In genomic region chr5:140041099-140041491, GRCh38 we compare ENCODE assay signal across 11 cellular contexts. TPM values are rescaled to one million over a fixed set of nuclear protein-coding genes. Genes with fewer than 3 reads are reported as not detected.
A peak's percentile ranks its signal among the peaks of the same experiment; 100 is the strongest.
DNase-seq lines count a peak whose midpoint lies in the region; ATAC-seq lines count a peak whose summit lies in the region.
"Had no signal": no experiment of that assay in that cellular context is flagged by ENCODE, and none has a peak within 500 bp of the region (broad histone marks: within the 10 kb centered on the region; RNA-seq: fewer than 3 reads in every experiment).

No MANE protein-coding gene starts in this region.

- H3K9me3 Mint-ChIP-seq in activated naive CD4-positive, alpha-beta T cell treated with anti-CD3 and anti-CD28 coated beads, Interleukin-2, amount 50 U/mL, for 24 hours = no peaks in the 10 kb centered on the region
- H3K9me3 Mint-ChIP-seq in activated T-helper 1 cell treated with anti-CD3 and anti-CD28 coated beads, Interleukin-12 subunit alpha, Interleukin-12 subunit beta, Interleukin-2, Interleukin-4 antibody, amounts not matched to agents 30 ng/mL and 10 ng/mL and 1 ng/mL, durations not matched to agents 14 hours and 24 hours and 36 hours = no peaks in the 10 kb centered on the region

- intact Hi-C loops in activated T-helper 1 cell treated with anti-CD3 and anti-CD28 coated beads, Interleukin-12 subunit alpha, Interleukin-12 subunit beta, Interleukin-2, Interleukin-4 antibody, amounts not matched to agents 30 ng/mL and 10 ng/mL and 1 ng/mL, durations not matched to agents 14 hours and 24 hours and 36 hours (cut with micrococcal nuclease) = no loop called here

- peaks cover 15% of the 10 kb centered on the region for H3K4me1 Mint-ChIP-seq in activated naive CD4-positive, alpha-beta T cell treated with anti-CD3 and anti-CD28 coated beads, Interleukin-2, amount 50 U/mL, for 24 hours
- peaks cover 15% of the 10 kb centered on the region for H3K4me1 Mint-ChIP-seq in activated T-helper 1 cell treated with anti-CD3 and anti-CD28 coated beads, Interleukin-12 subunit alpha, Interleukin-12 subunit beta, Interleukin-2, Interleukin-4 antibody, amounts not matched to agents 30 ng/mL and 10 ng/mL and 1 ng/mL, durations not matched to agents 14 hours and 24 hours and 36 hours (ENCODE audit: low read depth)

- no peak overlapping the region for H3K27ac Mint-ChIP-seq in activated naive CD4-positive, alpha-beta T cell treated with anti-CD3 and anti-CD28 coated beads, Interleukin-2, amount 50 U/mL, for 24 hours
- no peak overlapping the region for H3K27ac Mint-ChIP-seq in activated T-helper 1 cell treated with anti-CD3 and anti-CD28 coated beads, Interleukin-12 subunit alpha, Interleukin-12 subunit beta, Interleukin-2, Interleukin-4 antibody, amounts not matched to agents 30 ng/mL and 10 ng/mL and 1 ng/mL, durations not matched to agents 14 hours and 24 hours and 36 hours

- H3K27me3 Mint-ChIP-seq in activated naive CD4-positive, alpha-beta T cell treated with anti-CD3 and anti-CD28 coated beads, Interleukin-2, amount 50 U/mL, for 24 hours = peaks cover 54% of the 10 kb centered on the region
- peaks cover 72% of the 10 kb centered on the region for H3K27me3 Mint-ChIP-seq in activated T-helper 1 cell treated with anti-CD3 and anti-CD28 coated beads, Interleukin-12 subunit alpha, Interleukin-12 subunit beta, Interleukin-2, Interleukin-4 antibody, amounts not matched to agents 30 ng/mL and 10 ng/mL and 1 ng/mL, durations not matched to agents 14 hours and 24 hours and 36 hours (ENCODE audit: insufficient read depth)

- H3K4me3 Mint-ChIP-seq in activated naive CD4-positive, alpha-beta T cell treated with anti-CD3 and anti-CD28 coated beads, Interleukin-2, amount 50 U/mL, for 24 hours = peak overlapping the region; percentile 62
- H3K4me3 Mint-ChIP-seq in activated T-helper 1 cell treated with anti-CD3 and anti-CD28 coated beads, Interleukin-12 subunit alpha, Interleukin-12 subunit beta, Interleukin-2, Interleukin-4 antibody, amounts not matched to agents 30 ng/mL and 10 ng/mL and 1 ng/mL, durations not matched to agents 14 hours and 24 hours and 36 hours = peak overlapping the region; percentile 77

- H3K36me3 Mint-ChIP-seq in activated naive CD4-positive, alpha-beta T cell treated with anti-CD3 and anti-CD28 coated beads, Interleukin-2, amount 50 U/mL, for 24 hours = no peaks in the 10 kb centered on the region
- peaks cover 2% of the 10 kb centered on the region for H3K36me3 Mint-ChIP-seq in activated T-helper 1 cell treated with anti-CD3 and anti-CD28 coated beads, Interleukin-12 subunit alpha, Interleukin-12 subunit beta, Interleukin-2, Interleukin-4 antibody, amounts not matched to agents 30 ng/mL and 10 ng/mL and 1 ng/mL, durations not matched to agents 14 hours and 24 hours and 36 hours (ENCODE audit: low read depth)

- ATAC-seq in GM21423 (IDR thresholded peaks at IDR 0.05; ENCODE audit: unreplicated experiment) = no peak
- no peak for ATAC-seq in HG02623 (IDR thresholded peaks at IDR 0.05; ENCODE audit: unreplicated experiment)

- no peak for DNase-seq in activated naive CD4-positive, alpha-beta T cell treated with Interleukin-2 at 50 U/mL for 16 hours
- no peak for DNase-seq in activated T-helper 1 cell treated with anti-CD3 and anti-CD28 coated beads, Interleukin-12 subunit alpha, Interleukin-12 subunit beta, Interleukin-2, Interleukin-4 antibody, amounts not matched to agents 30 ng/mL and 10 ng/mL and 1 ng/mL, durations not matched to agents 14 hours and 24 hours and 36 hours (ENCODE audit: low spot score)
- DNase-seq in medulla oblongata (ENCODE audit: extremely low spot score) = peak; percentile 40
- DNase-seq in superior temporal gyrus (ENCODE audit: extremely low spot score) = peak; percentile 58
- DNase-seq in NCI-H1048 (lab: John Stamatoyannopoulos, UW) = no peak
- DNase-seq: AML-193; effector memory CD4-positive, alpha-beta T cell; RPMI8226 had no signal

RNA-seq across cellular contexts. Expression of gene NRG2, which starts 2.0 kb away (rescaled TPM):
- 0.08 TPM in 1 of 2 replicates, not detected in the other for total RNA-seq in activated T-helper 1 cell treated with anti-CD3 and anti-CD28 coated beads, Interleukin-12 subunit alpha, Interleukin-12 subunit beta, Interleukin-2, Interleukin-4 antibody, amounts not matched to agents 30 ng/mL and 10 ng/mL and 1 ng/mL, durations not matched to agents 14 hours and 24 hours and 36 hours

Comparison
In these comparisons a context has a peak if more than half of its experiments do, and no peak if none do; other contexts are left out.
1. DNase-seq: peak in medulla oblongata (single experiment) and superior temporal gyrus (single experiment); none in activated naive CD4-positive, alpha-beta T cell treated with Interleukin-2 at 50 U/mL for 16 hours (single experiment), activated T-helper 1 cell treated with anti-CD3 and anti-CD28 coated beads, Interleukin-12 subunit alpha, Interleukin-12 subunit beta, Interleukin-2, Interleukin-4 antibody, amounts not matched to agents 30 ng/mL and 10 ng/mL and 1 ng/mL, durations not matched to agents 14 hours and 24 hours and 36 hours (single experiment) and NCI-H1048 (single experiment).